ENCODE assay signal across 1 cellular context in the genomic region with DNA sequence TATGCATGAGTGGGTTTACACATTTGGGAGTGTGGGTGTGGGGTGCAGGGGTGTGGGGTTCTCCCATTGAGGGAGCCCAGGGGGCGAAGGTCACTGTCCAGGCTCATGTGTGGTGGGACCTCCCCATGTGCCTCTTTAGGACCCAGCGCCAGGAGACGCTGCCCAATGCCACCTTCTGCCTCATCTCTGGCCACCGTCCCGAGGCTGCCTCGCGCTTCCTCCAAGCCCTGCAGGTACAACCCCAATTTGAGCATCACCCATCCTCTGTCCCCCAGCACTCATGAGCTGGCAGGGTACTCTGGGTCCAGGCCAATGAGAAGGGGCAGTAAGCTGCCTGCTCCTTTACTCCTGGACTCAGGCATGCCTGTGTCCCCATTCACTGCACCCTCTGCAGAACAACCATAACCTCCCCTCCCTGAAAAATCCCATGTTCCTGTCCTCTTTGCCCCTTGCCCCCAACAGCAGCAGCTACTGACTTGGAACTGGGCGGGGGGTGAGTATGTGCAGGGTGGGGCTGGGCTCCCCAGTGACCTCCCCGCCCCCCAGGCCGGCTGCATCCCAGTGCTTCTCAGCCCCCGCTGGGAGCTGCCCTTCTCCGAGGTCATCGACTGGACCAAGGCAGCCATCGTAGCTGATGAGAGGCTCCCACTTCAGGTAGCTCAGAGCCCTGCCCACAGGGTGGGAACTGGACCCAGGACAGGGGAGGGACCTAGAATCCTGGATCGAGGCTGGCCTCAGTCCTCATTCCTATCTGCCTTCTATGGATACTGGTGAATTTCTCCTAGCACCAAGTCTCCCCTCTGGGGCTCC.
TF ChIP-seq lines count a peak whose summit lies in the region.

No MANE protein-coding gene starts in this region.

TF ChIP-seq in GM23338, 12 proteins besides CTCF, POLR2A, EP300 and RAD21 (continued from another document):
- TF ChIP-seq EZH2 (IDR thresholded peaks at IDR 0.05; ENCODE audit: low read depth, unreplicated experiment) (no peak), ZNF331 (CRISPR knock-in tag; IDR thresholded peaks at IDR 0.05; ENCODE audit: low read depth) (no peak), EZH2phosphoT487 (IDR thresholded peaks at IDR 0.05; ENCODE audit: unreplicated experiment) (no peak), STAT1 (IDR thresholded peaks at IDR 0.05; ENCODE audit: unreplicated experiment) (no peak), JUNB (IDR thresholded peaks at IDR 0.05; ENCODE audit: unreplicated experiment) (no peak)
